ENCODE assay signal across 33 cellular contexts in the genomic region with DNA sequence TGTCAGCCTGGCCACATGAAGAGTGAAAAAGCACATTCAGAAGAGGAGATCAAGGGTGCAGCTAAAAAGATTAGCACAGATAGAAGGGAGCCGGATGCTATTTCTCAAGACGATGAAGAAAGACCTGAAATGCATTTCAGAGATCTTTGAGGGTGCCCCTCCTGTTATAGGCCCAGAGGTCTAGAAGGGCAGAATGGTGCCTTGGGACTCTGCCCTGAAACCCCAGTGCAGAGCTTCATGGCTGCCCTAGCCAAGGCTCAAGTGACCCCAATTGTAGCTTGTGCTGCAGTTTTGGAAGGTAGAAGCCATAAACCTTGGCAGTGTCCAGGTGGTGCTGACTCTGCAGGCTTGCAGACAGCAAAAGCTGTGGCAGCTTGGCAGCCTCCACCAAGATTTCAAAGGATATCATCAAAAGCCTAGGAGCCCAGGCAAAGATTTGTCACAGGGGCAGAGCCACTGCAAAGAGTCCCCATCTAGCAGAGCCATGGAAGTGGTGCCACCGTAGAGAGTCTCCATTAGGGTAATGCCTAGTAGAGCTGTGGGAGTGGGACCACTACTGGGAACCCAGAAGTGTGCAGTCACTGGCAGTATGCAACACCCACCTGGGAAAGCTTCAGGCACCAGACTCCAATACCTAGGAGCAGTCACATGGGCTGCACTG. TPM values are rescaled to one million over a fixed set of nuclear protein-coding genes. Genes with fewer than 3 reads are reported as not detected.
"Had no signal": no experiment of that assay in that cellular context is flagged by ENCODE, and none has a peak within 500 bp of the region (broad histone marks: within the 10 kb centered on the region; RNA-seq: fewer than 3 reads in every experiment).

No MANE protein-coding gene starts in this region.

- H3K4me1 Mint-ChIP-seq: immature natural killer cell, neural progenitor cell had no signal

- DNase-seq: hypothalamus; immature natural killer cell; left ventricle myocardium inferior; mesendoderm; naive B cell; natural killer cell; nephron progenitor cell; occipital lobe; ovary; right lobe of liver; stimulated activated CD4-positive, alpha-beta T cell treated with anti-CD3 and anti-CD28 coated beads, Interleukin-1b, Interleukin-23, amount 100 ng/mL, for 48 hours; stimulated activated CD4-positive, alpha-beta T cell treated with anti-CD3 and anti-CD28 coated beads, Interleukin-2, amount 100 ng/mL, for 48 hours; stimulated activated CD4-positive, alpha-beta T cell treated with anti-CD3 and anti-CD28 coated beads, Interleukin-4, amount 100 ng/mL, for 4 hours; stimulated activated CD8-positive, alpha-beta memory T cell treated with anti-CD3 and anti-CD28 coated beads, Interleukin-4, amount 100 ng/mL, for 48 hours; stimulated activated naive B cell treated with anti-CD40 and anti-IgM and Interleukin-4, amounts not matched to agents 10 μg/mL and 1 μg/mL and 100 μg/mL, for 72 hours; stimulated activated naive CD8-positive, alpha-beta T cell treated with anti-CD3 and anti-CD28 coated beads, Interleukin-15, Interleukin-2, amounts not matched to agents 100 U/mL and 50 U/mL, for 24 hours; stomach; testis; thyroid gland; transverse colon; upper lobe of right lung had no signal

- ATAC-seq: natural killer cell; right lobe of liver; stimulated activated naive B cell treated with anti-CD40 and anti-IgM and Interleukin-4, amounts not matched to agents 10 μg/mL and 1 μg/mL and 100 μg/mL, for 72 hours; stimulated activated naive CD8-positive, alpha-beta T cell treated with anti-CD3 and anti-CD28 coated beads, Interleukin-15, Interleukin-2, amounts not matched to agents 100 U/mL and 50 U/mL, for 24 hours; upper lobe of right lung had no signal

- H3K27ac Mint-ChIP-seq: immature natural killer cell; mesothelial cell of epicardium; naive B cell; natural killer cell; nephron progenitor cell; neural progenitor cell; progenitor cell of endocrine pancreas; stimulated activated naive B cell treated with anti-CD40 and anti-IgM and Interleukin-4, amounts not matched to agents 10 μg/mL and 1 μg/mL and 100 μg/mL, for 72 hours had no signal

- H3K36me3 ChIP-seq: left ventricle myocardium inferior, neural progenitor cell, neutrophil, ovary, right atrium auricular region, right lobe of liver, stomach, thyroid gland, transverse colon, upper lobe of right lung had no signal

- H3K27me3 ChIP-seq: ovary, right atrium auricular region, right lobe of liver, testis, thyroid gland had no signal

- H3K9me3 Mint-ChIP-seq: natural killer cell had no signal

- H3K9me3 ChIP-seq: left ventricle myocardium inferior, neutrophil, ovary, right atrium auricular region, right lobe of liver, testis, thyroid gland, transverse colon, upper lobe of right lung had no signal

- H3K36me3 Mint-ChIP-seq: immature natural killer cell, neural progenitor cell had no signal

- H3K27ac ChIP-seq: left ventricle myocardium inferior, neural progenitor cell, neutrophil, ovary, right atrium auricular region, right lobe of liver, stomach, testis, thyroid gland, transverse colon, upper lobe of right lung had no signal

- H3K4me3 Mint-ChIP-seq: immature natural killer cell; mesothelial cell of epicardium; naive B cell; natural killer cell; nephron progenitor cell; neural progenitor cell; stimulated activated naive B cell treated with anti-CD40 and anti-IgM and Interleukin-4, amounts not matched to agents 10 μg/mL and 1 μg/mL and 100 μg/mL, for 72 hours had no signal

- H3K4me1 ChIP-seq: left ventricle myocardium inferior, neural progenitor cell, right atrium auricular region, stomach, testis, thyroid gland, transverse colon, upper lobe of right lung had no signal

- H3K4me3 ChIP-seq: left ventricle myocardium inferior, lung, neural progenitor cell, ovary, right atrium auricular region, right lobe of liver, smooth muscle cell, stomach, testis, thyroid gland, transverse colon, upper lobe of right lung had no signal

RNA-seq across cellular contexts. Expression of a gene that starts 6.4 kb away (rescaled TPM):
- total RNA-seq: kidney epithelial cell, left ventricle myocardium inferior, lung, mesothelial cell of epicardium, mononuclear cell, natural killer cell, occipital lobe, ovary, progenitor cell of endocrine pancreas, pulmonary artery endothelial cell, renal cortical epithelial cell, right atrium auricular region, right lobe of liver, skeletal muscle tissue, smooth muscle cell, stomach, testis, thyroid gland, transverse colon, upper lobe of right lung had no signal

RNA-seq across cellular contexts. Expression of a gene that starts 19.8 kb away (rescaled TPM):
- total RNA-seq: kidney epithelial cell, left ventricle myocardium inferior, lung, mesothelial cell of epicardium, mononuclear cell, natural killer cell, occipital lobe, ovary, progenitor cell of endocrine pancreas, pulmonary artery endothelial cell, renal cortical epithelial cell, right atrium auricular region, right lobe of liver, skeletal muscle tissue, smooth muscle cell, stomach, testis, thyroid gland, transverse colon, upper lobe of right lung had no signal

RNA-seq across cellular contexts. Expression of a gene that starts 39.9 kb away (rescaled TPM):
- total RNA-seq: mononuclear cell, natural killer cell, pulmonary artery endothelial cell, smooth muscle cell, upper lobe of right lung had no signal
